Comparison of ENCODE assay signal across 20 cellular contexts in the genomic region with DNA sequence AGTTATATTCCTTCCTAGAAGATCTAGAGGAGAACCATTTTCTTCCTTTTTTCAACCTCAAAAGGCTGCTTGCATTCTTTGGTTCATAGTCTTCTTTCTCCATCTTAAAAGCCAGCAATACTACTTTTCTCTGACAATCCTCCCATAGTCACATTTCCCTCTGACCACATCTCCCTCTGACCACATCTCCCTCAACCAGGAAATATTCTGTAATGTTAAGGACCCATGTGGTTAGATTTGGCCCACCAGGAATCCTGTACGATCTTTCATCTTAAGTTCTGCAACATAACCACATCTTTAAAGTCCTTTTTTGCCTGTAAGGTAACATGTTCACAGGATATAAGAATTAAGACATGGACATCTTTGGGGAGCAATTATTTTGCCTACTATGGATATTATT.
"Had no signal": no experiment of that assay in that cellular context is flagged by ENCODE, and none has a peak within 500 bp of the region (broad histone marks: within the 10 kb centered on the region; RNA-seq: fewer than 3 reads in every experiment).

No MANE protein-coding gene starts in this region.

- DNase-seq: activated CD4-positive, alpha-beta T cell treated with anti-CD3 and anti-CD28 coated beads, Interleukin-2, amount 50 U/mL, for 1 hour; activated CD4-positive, CD25-positive, alpha-beta regulatory T cell treated with anti-CD3 and anti-CD28 coated beads, Interleukin-2, amount 50 U/mL, for 72 hours; activated CD8-positive, alpha-beta memory T cell treated with anti-CD3 and anti-CD28 coated beads for 24 hours; activated CD8-positive, alpha-beta memory T cell treated with anti-CD3 and anti-CD28 coated beads, Interleukin-2, amount 50 U/mL, for 48 hours; activated effector memory CD4-positive, alpha-beta T cell treated with anti-CD3 and anti-CD28 coated beads, Interleukin-2, amount 50 U/mL, for 16 hours; activated T-cell treated with anti-CD3 and anti-CD28 coated beads, Interleukin-2, amount 50 U/mL, for 48 hours; dermis blood vessel endothelial cell; effector memory CD4-positive, alpha-beta T cell; heart left ventricle; left ventricle myocardium inferior; midbrain; occipital lobe; posterior cingulate gyrus; sigmoid colon; stimulated activated naive CD4-positive, alpha-beta T cell treated with Interleukin-2 at 50 U/mL for 16 hours; T-helper 9 cell; thyroid gland had no signal

- ATAC-seq: gastroesophageal sphincter, heart left ventricle had no signal

- H3K4me3 ChIP-seq: cardiac muscle cell, esophagus muscularis mucosa, gastroesophageal sphincter, heart left ventricle, left ventricle myocardium inferior, sigmoid colon, thyroid gland had no signal
